Comparison of ENCODE assay signal across 31 cellular contexts in the genomic region with DNA sequence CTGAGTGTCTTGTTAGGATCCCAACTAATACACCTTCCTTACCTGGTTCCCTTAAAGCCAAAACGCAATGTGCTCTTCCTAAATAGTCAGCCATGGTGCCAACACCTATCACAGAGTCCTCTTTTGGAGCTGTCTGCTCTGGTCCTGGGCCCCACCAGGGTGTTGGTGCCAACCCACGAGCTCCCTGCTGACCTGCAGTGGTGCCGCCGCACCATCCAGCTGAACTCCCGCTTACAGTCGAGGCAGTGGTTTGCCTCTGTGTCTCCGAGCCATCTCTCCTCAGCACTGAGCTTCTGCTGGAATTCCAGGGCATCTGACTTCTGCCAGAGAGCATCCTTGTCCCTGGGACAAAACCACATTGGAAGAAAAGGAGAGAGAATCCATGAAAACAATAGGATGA. TPM values are rescaled to one million over a fixed set of nuclear protein-coding genes. Genes with fewer than 3 reads are reported as not detected.
DNase-seq lines count a peak whose midpoint lies in the region; ATAC-seq and TF ChIP-seq lines count a peak whose summit lies in the region.
"Had no signal": no experiment of that assay in that cellular context is flagged by ENCODE, and none has a peak within 500 bp of the region (broad histone marks: within the 10 kb centered on the region; RNA-seq: fewer than 3 reads in every experiment).

No MANE protein-coding gene starts in this region.

- intact Hi-C loops in right lobe of liver (cut with DNase I), result no loop called here

- H3K4me1 ChIP-seq in CD8-positive, alpha-beta memory T cell (ENCODE audit: insufficient read depth, low read length), result peaks cover 45% of the 10 kb centered on the region
- H3K4me1 ChIP-seq in mesenchymal stem cell (ENCODE audit: control insufficient read depth, insufficient read depth, low read depth, low read length) (no peaks in the 10 kb centered on the region), right lobe of liver (no peaks in the 10 kb centered on the region), Peyer's patch (no peaks in the 10 kb centered on the region)
- H3K4me1 ChIP-seq: breast epithelium, colonic mucosa, HAP-1, lower lobe of right lung, tibial nerve had no signal

- no peaks in the 10 kb centered on the region for H3K27me3 Mint-ChIP-seq in CD8-positive, alpha-beta memory T cell
- no peaks in the 10 kb centered on the region for H3K27me3 Mint-ChIP-seq in T-cell
- H3K27me3 Mint-ChIP-seq: activated naive CD4-positive, alpha-beta T cell treated with anti-CD3 and anti-CD28 coated beads, Interleukin-2, amount 50 U/mL, for 24 hours; naive thymus-derived CD8-positive, alpha-beta T cell had no signal

- no peak overlapping the region for H2AFZ ChIP-seq in mesenchymal stem cell (ENCODE audit: low read depth, low read length)

- no peaks in the 10 kb centered on the region for H3K27me3 ChIP-seq in CD8-positive, alpha-beta memory T cell (ENCODE audit: insufficient read depth, low read length, poor library complexity, severe bottlenecking)
- H3K27me3 ChIP-seq in mesenchymal stem cell (ENCODE audit: control insufficient read depth in 1 of 2, insufficient read depth in 1 of 2, low read length in 2 of 2), result no peaks in the 10 kb centered on the region
- no peaks in the 10 kb centered on the region for H3K27me3 ChIP-seq in right lobe of liver
- H3K27me3 ChIP-seq in Peyer's patch, result no peaks in the 10 kb centered on the region
- H3K27me3 ChIP-seq: breast epithelium, colonic mucosa, tibial nerve had no signal

- TF ChIP-seq POLR2A in right lobe of liver (IDR thresholded peaks at IDR 0.05), result no peak
- TF ChIP-seq POLR2A in Peyer's patch (IDR thresholded peaks at IDR 0.05), result no peak

- WGBS in mesenchymal stem cell, result over 99% methylated on average over 7 of the region's 7 CpGs
- WGBS in right lobe of liver (ENCODE audit: insufficient coverage, low coverage, low lambda C conversion rate, missing lambda C conversion rate), result 96% methylated on average over 4 of the region's 7 CpGs

- H3K4ac ChIP-seq in mesenchymal stem cell (ENCODE audit: low read depth in 1 of 2, low read length in 2 of 2), result no peak overlapping the region

- peak overlapping the region in 4 of 7 donors; percentile 55 to 84 (median 74) for H3K4me3 Mint-ChIP-seq in CD8-positive, alpha-beta memory T cell
- no peak overlapping the region for H3K4me3 Mint-ChIP-seq in T-cell
- H3K4me3 Mint-ChIP-seq in stimulated activated effector memory CD8-positive, alpha-beta T cell treated with anti-CD3 and anti-CD28 coated beads, Interleukin-12 subunit alpha, Interleukin-12 subunit beta, amount 100 ng/mL, for 72 hours, result peak overlapping the region; percentile 64
- H3K4me3 Mint-ChIP-seq: activated naive CD4-positive, alpha-beta T cell treated with anti-CD3 and anti-CD28 coated beads, Interleukin-2, amount 50 U/mL, for 24 hours; WTC11 had no signal

- no peak overlapping the region for H4K91ac ChIP-seq in mesenchymal stem cell (ENCODE audit: low read length)

- H3K36me3 ChIP-seq in CD8-positive, alpha-beta memory T cell (ENCODE audit: insufficient read depth, low read length), result peaks cover 91% of the 10 kb centered on the region
- peaks cover 62 to 97% of the 10 kb centered on the region in 2 experiments for H3K36me3 ChIP-seq in mesenchymal stem cell (ENCODE audit: control insufficient read depth in 1 of 2, insufficient read depth in 2 of 2, low read depth in 1 of 2, low read length in 2 of 2)
- peaks cover 8 to 93% (median 20%) of the 10 kb centered on the region in 4 donors for H3K36me3 ChIP-seq in right lobe of liver
- H3K36me3 ChIP-seq in Peyer's patch, result peaks cover 0 to 86% (median 3%) of the 10 kb centered on the region in 3 donors

- no peak for ATAC-seq in T-cell (replicated peaks in 1 of 4)
- ATAC-seq in stimulated activated effector memory CD8-positive, alpha-beta T cell treated with anti-CD3 and anti-CD28 coated beads, Interleukin-12 subunit alpha, Interleukin-12 subunit beta, amount 100 ng/mL, for 72 hours, result no peak
- ATAC-seq in HG02884 (IDR thresholded peaks at IDR 0.05; ENCODE audit: unreplicated experiment), result no peak
- no peak for ATAC-seq in right lobe of liver
- ATAC-seq: lower lobe of right lung; naive thymus-derived CD8-positive, alpha-beta T cell; WTC11 had no signal

- H3K4me2 ChIP-seq in mesenchymal stem cell (ENCODE audit: low read length, poor library complexity, severe bottlenecking), result no peak overlapping the region
- H3K4me2 ChIP-seq: smooth muscle cell had no signal

- no peak overlapping the region for H2BK120ac ChIP-seq in mesenchymal stem cell (ENCODE audit: low read depth, low read length)

- H3K23ac ChIP-seq in mesenchymal stem cell (ENCODE audit: low read length in 2 of 2), result no peak overlapping the region

- H3K9me3 ChIP-seq in CD8-positive, alpha-beta memory T cell (ENCODE audit: low read length), result no peaks in the 10 kb centered on the region
- H3K9me3 ChIP-seq in mesenchymal stem cell (ENCODE audit: control insufficient read depth, low read length), result peaks cover 7% of the 10 kb centered on the region
- no peaks in the 10 kb centered on the region for H3K9me3 ChIP-seq in right lobe of liver
- H3K9me3 ChIP-seq in Peyer's patch, result no peaks in the 10 kb centered on the region
- H3K9me3 ChIP-seq: breast epithelium, colonic mucosa, HAP-1, lower lobe of right lung, tibial nerve had no signal

- peaks cover 49 to 97% (median 67%) of the 10 kb centered on the region in 3 donors for H3K36me3 Mint-ChIP-seq in CD8-positive, alpha-beta memory T cell
- peaks cover 85% of the 10 kb centered on the region for H3K36me3 Mint-ChIP-seq in T-cell
- peaks cover 100% of the 10 kb centered on the region for H3K36me3 Mint-ChIP-seq in stimulated activated effector memory CD8-positive, alpha-beta T cell treated with anti-CD3 and anti-CD28 coated beads, Interleukin-12 subunit alpha, Interleukin-12 subunit beta, amount 100 ng/mL, for 72 hours

- no peak for DNase-seq in CD8-positive, alpha-beta memory T cell
- DNase-seq in T-cell (no peak), mesenchymal stem cell (no peak), right lobe of liver (no peak), Peyer's patch (no peak)
- no peak for DNase-seq in stimulated activated effector memory CD8-positive, alpha-beta T cell treated with anti-CD3 and anti-CD28 coated beads, Interleukin-12 subunit alpha, Interleukin-12 subunit beta, amount 100 ng/mL, for 72 hours (ENCODE audit: low spot score in 2 of 2)
- DNase-seq: colonic mucosa; effector CD8-positive, alpha-beta T cell; Karpas-422; lower lobe of right lung; naive thymus-derived CD8-positive, alpha-beta T cell; NCI-H1417 treated with DMSO at 0.1 percent for 48 hours; NCI-H2081; NCI-H2227 treated with DMSO at 0.1 percent for 48 hours; NCI-H526; stimulated activated CD4-positive, alpha-beta T cell treated with anti-CD3 and anti-CD28 coated beads, Interleukin-2, amount 100 ng/mL, for 24 hours; stimulated activated CD8-positive, alpha-beta memory T cell treated with anti-CD3 and anti-CD28 coated beads, Interleukin-4, amount 100 ng/mL, for 48 hours had no signal

- no peak overlapping the region for H3K4me3 ChIP-seq in CD8-positive, alpha-beta memory T cell (ENCODE audit: low read length)
- H3K4me3 ChIP-seq in mesenchymal stem cell (ENCODE audit: insufficient read depth in 1 of 2, low read depth in 1 of 2, low read length in 2 of 2) (no peak overlapping the region), right lobe of liver (no peak overlapping the region), Peyer's patch (no peak overlapping the region)
- H3K4me3 ChIP-seq: breast epithelium, colonic mucosa, HAP-1, lower lobe of right lung, SK-N-MC, smooth muscle cell, tibial nerve had no signal

- H3K9me3 Mint-ChIP-seq in CD8-positive, alpha-beta memory T cell, result no peaks in the 10 kb centered on the region
- no peaks in the 10 kb centered on the region for H3K9me3 Mint-ChIP-seq in T-cell
- no peaks in the 10 kb centered on the region for H3K9me3 Mint-ChIP-seq in stimulated activated effector memory CD8-positive, alpha-beta T cell treated with anti-CD3 and anti-CD28 coated beads, Interleukin-12 subunit alpha, Interleukin-12 subunit beta, amount 100 ng/mL, for 72 hours
- H3K9me3 Mint-ChIP-seq: activated naive CD4-positive, alpha-beta T cell treated with anti-CD3 and anti-CD28 coated beads, Interleukin-2, amount 50 U/mL, for 24 hours; naive thymus-derived CD8-positive, alpha-beta T cell; WTC11 had no signal

- TF ChIP-seq CTCF in right lobe of liver (IDR thresholded peaks at IDR 0.05), result no peak
- TF ChIP-seq CTCF in Peyer's patch (IDR thresholded peaks at IDR 0.05), result no peak

- no peak overlapping the region for H2BK12ac ChIP-seq in mesenchymal stem cell (ENCODE audit: low read length in 2 of 2)

- H2BK15ac ChIP-seq in mesenchymal stem cell (ENCODE audit: low read depth, poor library complexity, severe bottlenecking), result no peak overlapping the region

- POLR2A ChIA-PET in CD8-positive, alpha-beta memory T cell (lab: Charles Lee), result interaction anchor here (1.2 to 2.7 kb wide), 2 partner anchors 14 to 18 kb away, joined by 3 to 9 read pairs; no protein-coding TSS in a partner anchor
- POLR2A ChIA-PET in T-cell (lab: Charles Lee), result no interaction called here

- no peak overlapping the region for H3K18ac ChIP-seq in mesenchymal stem cell (ENCODE audit: low read depth in 1 of 2, low read length in 2 of 2)

- no peaks in the 10 kb centered on the region for H3K79me1 ChIP-seq in mesenchymal stem cell (replicated peaks; ENCODE audit: low read length, poor library complexity, severe bottlenecking)

- no peak overlapping the region for H4K8ac ChIP-seq in mesenchymal stem cell (ENCODE audit: low read length)

- no peak overlapping the region for H3K27ac ChIP-seq in CD8-positive, alpha-beta memory T cell (ENCODE audit: low read depth, low read length)
- H3K27ac ChIP-seq in mesenchymal stem cell (ENCODE audit: low read length, poor library complexity, severe bottlenecking) (no peak overlapping the region), right lobe of liver (no peak overlapping the region), Peyer's patch (peak overlapping the region in 2 of 4 donors; percentile 19 to 38)
- H3K27ac ChIP-seq: colonic mucosa, HL-60, lower lobe of right lung, SK-N-MC had no signal

- no peak overlapping the region for H2BK5ac ChIP-seq in mesenchymal stem cell (ENCODE audit: low read depth, low read length, poor library complexity, severe bottlenecking)

- H3K9ac ChIP-seq in mesenchymal stem cell (ENCODE audit: low read length), result peak overlapping the region; percentile 43

- no peak overlapping the region for H3K14ac ChIP-seq in mesenchymal stem cell (ENCODE audit: low read length in 2 of 2)

- CTCF ChIA-PET in CD8-positive, alpha-beta memory T cell (lab: Charles Lee), result interaction anchor here (0.6 to 5.3 kb wide), 6 partner anchors 9 to 448 kb away, joined by 3 to 22 read pairs (median 4); no protein-coding TSS in a partner anchor
- CTCF ChIA-PET in T-cell (lab: Charles Lee), result interaction anchor here in 1 of 2 donors (0.5 to 0.6 kb wide), 3 partner anchors 32 to 444 kb away, joined by 3 read pairs; no protein-coding TSS in a partner anchor

- no peak overlapping the region for H2AK5ac ChIP-seq in mesenchymal stem cell (ENCODE audit: low read length, severe bottlenecking)

- peak overlapping the region; percentile 81 to 95 (median 92) for H3K27ac Mint-ChIP-seq in CD8-positive, alpha-beta memory T cell
- H3K27ac Mint-ChIP-seq in T-cell, result peak overlapping the region; percentile 65 to 77
- peak overlapping the region; percentile 83 for H3K27ac Mint-ChIP-seq in stimulated activated effector memory CD8-positive, alpha-beta T cell treated with anti-CD3 and anti-CD28 coated beads, Interleukin-12 subunit alpha, Interleukin-12 subunit beta, amount 100 ng/mL, for 72 hours
- H3K27ac Mint-ChIP-seq: activated naive CD4-positive, alpha-beta T cell treated with anti-CD3 and anti-CD28 coated beads, Interleukin-2, amount 50 U/mL, for 24 hours; WTC11 had no signal

- H3K4me1 Mint-ChIP-seq in CD8-positive, alpha-beta memory T cell, result peaks cover 76 to 90% (median 78%) of the 10 kb centered on the region in 3 donors
- peaks cover 12 to 50% (median 47%) of the 10 kb centered on the region in 3 donors for H3K4me1 Mint-ChIP-seq in T-cell
- H3K4me1 Mint-ChIP-seq in stimulated activated effector memory CD8-positive, alpha-beta T cell treated with anti-CD3 and anti-CD28 coated beads, Interleukin-12 subunit alpha, Interleukin-12 subunit beta, amount 100 ng/mL, for 72 hours, result peaks cover 79% of the 10 kb centered on the region
- H3K4me1 Mint-ChIP-seq: WTC11 had no signal

RNA-seq across cellular contexts. Expression of a gene that starts 15.9 kb away (rescaled TPM):
- 1 to 10 TPM; 5.8 to 5.9 TPM for total RNA-seq in CD8-positive, alpha-beta memory T cell
- polyA plus RNA-seq in CD8-positive, alpha-beta memory T cell, result 70.8 TPM
- total RNA-seq in T-cell (10 to 100 TPM in 1 of 5 donors, 1 to 10 TPM in 4; 2.0 to 14.7 (median 3.7) TPM), right lobe of liver (1 to 10 TPM in 2 of 6 experiments, under 1 TPM in 3, not detected in 1; 0.37 to 1.4 (median 0.76) TPM), Peyer's patch (1 to 10 TPM in 3 of 4 donors, not detected in 1; 1.7 to 3.6 (median 2.5) TPM)
- polyA plus RNA-seq in mesenchymal stem cell (2013, experiment 1 of 2), result not detected
- not detected for polyA plus RNA-seq in mesenchymal stem cell (2013, experiment 2 of 2)
- total RNA-seq: epithelial cell of proximal tubule, osteoblast, WTC11 had no signal
- polyA plus RNA-seq: AG04450, BJ, keratinocyte had no signal

RNA-seq across cellular contexts. Expression of a gene that starts 36.4 kb away (rescaled TPM):
- total RNA-seq in CD8-positive, alpha-beta memory T cell, result 10 to 100 TPM; 13.4 to 13.7 TPM
- polyA plus RNA-seq in CD8-positive, alpha-beta memory T cell, result 11.0 TPM
- total RNA-seq in T-cell (10 to 100 TPM; 24.6 to 46.3 (median 35.0) TPM), right lobe of liver (10 to 100 TPM; 16.0 to 22.0 (median 21.0) TPM), Peyer's patch (10 to 100 TPM; 35.8 to 51.2 (median 43.8) TPM)
- polyA plus RNA-seq in mesenchymal stem cell (2013, experiment 1 of 2), result 20.3 TPM
- 19.9 TPM for polyA plus RNA-seq in mesenchymal stem cell (2013, experiment 2 of 2)

Comparison
In these comparisons a context has a peak if more than half of its experiments do, and no peak if none do; other contexts are left out.
1. H3K4me3 Mint-ChIP-seq: peak in CD8-positive, alpha-beta memory T cell (4 of 7) and stimulated activated effector memory CD8-positive, alpha-beta T cell treated with anti-CD3 and anti-CD28 coated beads, Interleukin-12 subunit alpha, Interleukin-12 subunit beta, amount 100 ng/mL, for 72 hours (single experiment); none in T-cell (0 of 3).
2. Peak in every context shown above with its lines, with median percentiles within 50 percentile points of each other: H3K27ac Mint-ChIP-seq.